9 cellular contexts compared by ENCODE assay signal in genomic region chr1:16645044-16645882, GRCh38. TPM values are rescaled to one million over a fixed set of nuclear protein-coding genes. Genes with fewer than 3 reads are reported as not detected.
DNase-seq lines count a peak whose midpoint lies in the region; ATAC-seq, FAIRE-seq and TF ChIP-seq lines count a peak whose summit lies in the region.
"Not testable (repeated sequence)": the region's sequence is repeated elsewhere in the genome, so short reads cannot be mapped to it uniquely, and the experiment has no call there.
"Had no signal": no experiment of that assay in that cellular context is flagged by ENCODE, and none has a peak within 500 bp of the region (broad histone marks: within the 10 kb centered on the region; RNA-seq: fewer than 3 reads in every experiment).

No MANE protein-coding gene starts in this region.

- H3K9me2 ChIP-seq in MM.1S (replicated peaks; ENCODE audit: insufficient read depth, low read length): not testable (repeated sequence)

- FAIRE-seq in pancreas (lab: Jason Lieb, UNC): not testable (repeated sequence)

- not testable (repeated sequence) for H3F3A ChIP-seq in MM.1S (ENCODE audit: insufficient read depth, low read length)

- H4K20me1 ChIP-seq in MM.1S (ENCODE audit: insufficient read depth, low read length): not testable (repeated sequence)

- H3K4me3 ChIP-seq in GM12864 (ENCODE audit: low read depth, low read length) (peak overlapping the region; percentile 97), MM.1S (ENCODE audit: low read length) (peak overlapping the region; percentile 77), iPS-18c (ENCODE audit: insufficient read depth, low read depth, low read length) (peak overlapping the region; percentile 100), pancreas (peak overlapping the region; percentile 69 to 91 (median 80)), upper lobe of left lung (peak overlapping the region; percentile 47 to 88 (median 60))

- peak overlapping the region; percentile 87 for H3K4me2 ChIP-seq in MM.1S (ENCODE audit: low read depth, low read length)

- not testable (repeated sequence) for H3K36me3 ChIP-seq in MM.1S (replicated peaks; ENCODE audit: insufficient read depth, low read length); pancreas; upper lobe of left lung

- not testable (repeated sequence) for TF ChIP-seq EP300 in upper lobe of left lung (IDR thresholded peaks at IDR 0.05)

- not testable (repeated sequence) for H3K4me1 Mint-ChIP-seq in activated T-cell treated with anti-CD3 and anti-CD28 coated beads, Interleukin-2, amount 50 U/mL, for 4 hours (ENCODE audit: low read depth)

- TF ChIP-seq POLR2A in upper lobe of left lung (IDR thresholded peaks at IDR 0.05): not testable (repeated sequence)

- not testable (repeated sequence) for H3K4me3 Mint-ChIP-seq in activated T-cell treated with anti-CD3 and anti-CD28 coated beads, Interleukin-2, amount 50 U/mL, for 4 hours

- ATAC-seq in HG02759 (IDR thresholded peaks at IDR 0.05; ENCODE audit: unreplicated experiment): peak; percentile 3
- not testable (repeated sequence) for ATAC-seq in activated T-cell treated with anti-CD3 and anti-CD28 coated beads, Interleukin-2, amount 50 U/mL, for 4 hours
- ATAC-seq in pancreas: peak; percentile 4 to 15 (median 11)
- peak in 1 of 2 donors; percentile 1 for ATAC-seq in upper lobe of left lung (ENCODE audit: low FRiP score in 2 of 2)

- H2AFZ ChIP-seq in MM.1S (ENCODE audit: low read length): peak overlapping the region; percentile 88

- not testable (repeated sequence) for H3K9me3 ChIP-seq in MM.1S (replicated peaks; ENCODE audit: insufficient read depth, low read length); iPS-18c (ENCODE audit: control insufficient read depth, insufficient read depth, low read length); pancreas; upper lobe of left lung

- H3K4me1 ChIP-seq in MM.1S (ENCODE audit: low read length): peaks cover 15% of the 10 kb centered on the region
- peaks cover 21 to 27% (median 21%) of the 10 kb centered on the region in 3 donors for H3K4me1 ChIP-seq in pancreas
- H3K4me1 ChIP-seq in upper lobe of left lung: peaks cover 22 to 43% (median 26%) of the 10 kb centered on the region in 4 donors

- peak overlapping the region; percentile 75 for H3K9ac ChIP-seq in MM.1S (ENCODE audit: low read length)

- TF ChIP-seq CTCF in GM12864 (IDR thresholded peaks at IDR 0.05; ENCODE audit: low read depth, low read length, missing control alignments); MM.1S (IDR thresholded peaks at IDR 0.05; ENCODE audit: low read length); pancreas (IDR thresholded peaks at IDR 0.05); upper lobe of left lung (IDR thresholded peaks at IDR 0.05): not testable (repeated sequence)

- H3K9me3 Mint-ChIP-seq in activated T-cell treated with anti-CD3 and anti-CD28 coated beads, Interleukin-2, amount 50 U/mL, for 4 hours: not testable (repeated sequence)

- H3K27me3 Mint-ChIP-seq in activated T-cell treated with anti-CD3 and anti-CD28 coated beads, Interleukin-2, amount 50 U/mL, for 4 hours (ENCODE audit: low read depth): not testable (repeated sequence)

- H3K79me2 ChIP-seq in MM.1S (ENCODE audit: low read length): peaks cover 35% of the 10 kb centered on the region

- H3K27me3 ChIP-seq in MM.1S (replicated peaks; ENCODE audit: insufficient read depth, low read length); pancreas; upper lobe of left lung: not testable (repeated sequence)

- not testable (repeated sequence) for DNase-seq in GM12864 (ENCODE audit: low read depth); MM.1S
- peak; percentile 7 for DNase-seq in activated T-cell treated with anti-CD3 and anti-CD28 coated beads, Interleukin-2, amount 50 U/mL, for 4 hours
- peak; percentile 2 for DNase-seq in effector CD4-positive, alpha-beta T cell
- peak; percentile 31 to 88 (median 58) for DNase-seq in pancreas
- peak; percentile 45 to 66 for DNase-seq in upper lobe of left lung

- intact Hi-C loops in pancreas (cut with DNase I): not testable (repeated sequence)

- WGBS in pancreas, 2 donors: 36% methylated on average over 11 to 12 of the region's 12 CpGs
- whole genome bisulfite sequencing in upper lobe of left lung, 2 donors: 79 to 83% methylated on average over 4 to 12 of the region's 12 CpGs

- H3K36me3 Mint-ChIP-seq in activated T-cell treated with anti-CD3 and anti-CD28 coated beads, Interleukin-2, amount 50 U/mL, for 4 hours (ENCODE audit: insufficient read depth): not testable (repeated sequence)

- H3K27ac ChIP-seq in MM.1S (ENCODE audit: low read length) (peak overlapping the region; percentile 23; the same call in 1 of the 2 replicates), pancreas (peak overlapping the region; percentile 62 to 84 (median 75)), upper lobe of left lung (peak overlapping the region; percentile 46 to 87 (median 80))

RNA-seq across cellular contexts. Expression of gene RNU1-3, which starts 21.5 kb away (rescaled TPM):
- total RNA-seq in activated T-cell treated with anti-CD3 and anti-CD28 coated beads, Interleukin-2, amount 50 U/mL, for 4 hours: 1,000 to 10,000 TPM; 1,321 to 1,622 (median 1,616) TPM
- total RNA-seq in pancreas (1,000 to 10,000 TPM in 4 of 6 donors, 100 to 1,000 TPM in 2; 687 to 5,169 (median 2,340) TPM), upper lobe of left lung (over 10,000 TPM in 1 of 6 donors, 1,000 to 10,000 TPM in 2, under 1 TPM in 3; under 0.01 to 14,413 (median 1,360) TPM)
- polyA plus RNA-seq in pancreas: not detected
- total RNA-seq: LHCN-M2 had no signal

RNA-seq across cellular contexts. Expression of gene NBPF1, which starts 31.9 kb away (rescaled TPM):
- 1 to 10 TPM; 4.9 to 8.4 (median 5.8) TPM for total RNA-seq in activated T-cell treated with anti-CD3 and anti-CD28 coated beads, Interleukin-2, amount 50 U/mL, for 4 hours
- total RNA-seq in pancreas (10 to 100 TPM; 12.4 to 32.2 (median 14.3) TPM), upper lobe of left lung (10 to 100 TPM; 31.6 to 81.7 (median 34.3) TPM)
- 1 to 10 TPM; 4.0 to 5.8 TPM for polyA plus RNA-seq in pancreas

Comparison
In these comparisons a context has a peak if more than half of its experiments do, and no peak if none do; other contexts are left out.
1. H3K27ac ChIP-seq: peak in every context shown above with its lines; median percentile 80 in upper lobe of left lung; 75 in pancreas; 23 in MM.1S.